16 cellular contexts compared by ENCODE assay signal in genomic region chr15:31463521-31464102, GRCh38.
"Had no signal": no experiment of that assay in that cellular context is flagged by ENCODE, and none has a peak within 500 bp of the region (broad histone marks: within the 10 kb centered on the region; RNA-seq: fewer than 3 reads in every experiment).

No MANE protein-coding gene starts in this region.

- H3K36me3 ChIP-seq: esophagus muscularis mucosa, SJSA1, tibial nerve had no signal

- H3K4me3 ChIP-seq: dorsolateral prefrontal cortex, esophagus muscularis mucosa, SJSA1, tibial nerve had no signal

- H3K9me3 Mint-ChIP-seq: brain; natural killer cell treated with Interleukin-12 subunit alpha and Interleukin-12 subunit beta and Interleukin-15 and Interleukin-18, amount 100 ng/mL, for 72 hours had no signal

- H3K27ac Mint-ChIP-seq: activated naive CD8-positive, alpha-beta T cell; brain had no signal

- H3K27me3 ChIP-seq: dorsolateral prefrontal cortex, SJSA1, tibial nerve had no signal

- H3K4me1 ChIP-seq: tibial nerve had no signal

- H3K4me3 Mint-ChIP-seq: activated naive CD8-positive, alpha-beta T cell; brain; natural killer cell treated with Interleukin-12 subunit alpha and Interleukin-12 subunit beta and Interleukin-15 and Interleukin-18, amount 100 ng/mL, for 72 hours had no signal

- H3K36me3 Mint-ChIP-seq: activated naive CD8-positive, alpha-beta T cell; brain; natural killer cell treated with Interleukin-12 subunit alpha and Interleukin-12 subunit beta and Interleukin-15 and Interleukin-18, amount 100 ng/mL, for 72 hours had no signal

- H3K27me3 Mint-ChIP-seq: activated naive CD8-positive, alpha-beta T cell; natural killer cell treated with Interleukin-12 subunit alpha and Interleukin-12 subunit beta and Interleukin-15 and Interleukin-18, amount 100 ng/mL, for 72 hours had no signal

- H3K27ac ChIP-seq: dorsolateral prefrontal cortex, esophagus muscularis mucosa, SJSA1, tibial nerve had no signal

- H3K9me3 ChIP-seq: esophagus muscularis mucosa, SJSA1, tibial nerve had no signal

- DNase-seq: activated CD4-positive, alpha-beta T cell treated with anti-CD3 and anti-CD28 coated beads, Interleukin-2, amount 50 U/mL, for 48 hours; activated T-cell treated with anti-CD3 and anti-CD28 coated beads for 4 hours; amygdala; cerebellar nuclear complex; dorsolateral prefrontal cortex; foreskin fibroblast; glutamatergic neuron; nucleus accumbens; stimulated activated CD4-positive, alpha-beta T cell treated with anti-CD3 and anti-CD28 coated beads, Interleukin-15, amount 100 ng/mL, for 24 hours; SW 1271 had no signal

- H3K4me1 Mint-ChIP-seq: brain had no signal
